ENCODE assay signal across 10 cellular contexts in genomic region chr10:72244573-72245038, GRCh38. TPM values are rescaled to one million over a fixed set of nuclear protein-coding genes. Genes with fewer than 3 reads are reported as not detected.
DNase-seq lines count a peak whose midpoint lies in the region; ATAC-seq and TF ChIP-seq lines count a peak whose summit lies in the region.
"Had no signal": no experiment of that assay in that cellular context is flagged by ENCODE, and none has a peak within 500 bp of the region (broad histone marks: within the 10 kb centered on the region; RNA-seq: fewer than 3 reads in every experiment).

No MANE protein-coding gene starts in this region.

- H3K9me3 Mint-ChIP-seq in Caco-2 (ENCODE audit: unreplicated experiment) (no peaks in the 10 kb centered on the region), T-cell (no peaks in the 10 kb centered on the region)

- no peaks in the 10 kb centered on the region for H4K20me1 ChIP-seq in fibroblast of lung (ENCODE audit: control insufficient read depth, extremely low read depth, insufficient read depth, low read length)

- no TSS peak for BruUV-seq in Caco-2 (replicated peaks; lab: Mats Ljungman, UMichigan)

- peak overlapping the region; percentile 76 for H3K27ac ChIP-seq in fibroblast of lung (ENCODE audit: insufficient read depth, low read length)
- H3K27ac ChIP-seq in gastrocnemius medialis = peak overlapping the region; percentile 94 to 99 (median 98)

- no peak for TF ChIP-seq POLR2A in gastrocnemius medialis (IDR thresholded peaks at IDR 0.05)

- no peaks in the 10 kb centered on the region for H3K79me2 ChIP-seq in fibroblast of lung (ENCODE audit: control insufficient read depth, insufficient read depth, low read length)

- H3K4me3 Mint-ChIP-seq in Caco-2 (ENCODE audit: unreplicated experiment) = no peak overlapping the region
- peak overlapping the region in 1 of 3 donors; percentile 50 for H3K4me3 Mint-ChIP-seq in T-cell

- H3K4me1 Mint-ChIP-seq in Caco-2 (ENCODE audit: low read depth, unreplicated experiment) (peaks cover 23% of the 10 kb centered on the region), T-cell (peaks cover 80 to 85% (median 81%) of the 10 kb centered on the region in 3 donors)

- DNase-seq in Caco-2 (no peak), T-cell (no peak), fibroblast of lung (ENCODE audit: low read depth in 2 of 2) (no peak), gastrocnemius medialis (no peak), NCI-H524 (lab: John Stamatoyannopoulos, UW) (no peak), BE2C (no peak)
- DNase-seq: activated gamma-delta T cell had no signal

- no peak overlapping the region for H3K9ac ChIP-seq in fibroblast of lung (ENCODE audit: insufficient read depth, low read length)

- H3K4me3 ChIP-seq in Caco-2 (ENCODE audit: low read depth, low read length) = no peak overlapping the region
- H3K4me3 ChIP-seq in fibroblast of lung (replicated peaks in 1 of 4; ENCODE audit: control extremely low read depth in 1 of 4, insufficient read depth in 1 of 4, low read depth in 3 of 4, low read length in 4 of 4) = no peak overlapping the region
- H3K4me3 ChIP-seq in gastrocnemius medialis = no peak overlapping the region
- no peak overlapping the region for H3K4me3 ChIP-seq in BE2C (ENCODE audit: low read depth, low read length)
- H3K4me3 ChIP-seq: HAP-1 had no signal

- no peak for TF ChIP-seq CTCF in Caco-2 (IDR thresholded peaks at IDR 0.05; ENCODE audit: insufficient read depth in 1 of 2, low read depth in 1 of 2, low read length in 1 of 2, severe bottlenecking in 1 of 2, unreplicated experiment in 1 of 2)
- no peak for TF ChIP-seq CTCF in fibroblast of lung (conservative IDR thresholded peaks at IDR 0.05 in 1 of 2, IDR thresholded peaks at IDR 0.05 in 1 of 2; ENCODE audit: low read depth in 1 of 2, low read length in 2 of 2)
- TF ChIP-seq CTCF in gastrocnemius medialis (IDR thresholded peaks at IDR 0.05 in 4 of 5, conservative IDR thresholded peaks at IDR 0.05 in 1 of 5) = no peak
- TF ChIP-seq CTCF in BE2C (IDR thresholded peaks at IDR 0.05; ENCODE audit: low read depth, low read length) = no peak

- peak overlapping the region; percentile 61 for H3K27ac Mint-ChIP-seq in Caco-2 (ENCODE audit: unreplicated experiment)
- peak overlapping the region; percentile 66 to 71 for H3K27ac Mint-ChIP-seq in T-cell

- CTCF ChIA-PET in Caco-2 (lab: Charles Lee) (interaction anchor here (0.6 to 1.5 kb wide), 2 partner anchors 119 to 196 kb away, joined by 3 read pairs; no protein-coding TSS in a partner anchor), T-cell (lab: Charles Lee) (no interaction called here)

- no peaks in the 10 kb centered on the region for H3K27me3 Mint-ChIP-seq in Caco-2 (ENCODE audit: insufficient read depth, unreplicated experiment)
- no peaks in the 10 kb centered on the region for H3K27me3 Mint-ChIP-seq in T-cell

- intact Hi-C loops in Caco-2 (cut with micrococcal nuclease; ENCODE audit: unreplicated experiment) (loop anchor here (1.0 to 2.0 kb wide), 3 partner anchors 16 to 84 kb away; no protein-coding TSS in a partner anchor), gastrocnemius medialis (cut with DNase I; ENCODE audit: low total_unique reads) (no loop called here)

- H3K36me3 ChIP-seq in Caco-2 (ENCODE audit: control insufficient read depth, insufficient read depth, low read length) (no peaks in the 10 kb centered on the region), fibroblast of lung (ENCODE audit: control insufficient read depth, insufficient read depth, low read length) (no peaks in the 10 kb centered on the region), gastrocnemius medialis (no peaks in the 10 kb centered on the region), BE2C (no peaks in the 10 kb centered on the region)
- H3K36me3 ChIP-seq: HAP-1 had no signal

- in situ Hi-C loops in gastrocnemius medialis (cut with MboI; ENCODE audit: low sequenced_read_pairs in 4 of 4) = loop anchor here in 1 of 4 donors (25.0 kb wide), 1 partner anchor 382 kb away; the partner anchor contains the start of gene PSAP

- no peaks in the 10 kb centered on the region for H3K9me3 ChIP-seq in Caco-2
- no peaks in the 10 kb centered on the region for H3K9me3 ChIP-seq in fibroblast of lung (ENCODE audit: control insufficient read depth, insufficient read depth, low read depth, low read length)
- no peaks in the 10 kb centered on the region for H3K9me3 ChIP-seq in gastrocnemius medialis
- no peaks in the 10 kb centered on the region for H3K9me3 ChIP-seq in BE2C
- H3K9me3 ChIP-seq: HAP-1 had no signal

- H3K4me1 ChIP-seq in Caco-2 = peaks cover 27% of the 10 kb centered on the region
- peaks cover 22% of the 10 kb centered on the region for H3K4me1 ChIP-seq in fibroblast of lung (ENCODE audit: control insufficient read depth, extremely low read depth, insufficient read depth, low read length)
- H3K4me1 ChIP-seq in gastrocnemius medialis = peaks cover 77 to 78% of the 10 kb centered on the region in 2 donors
- peaks cover 21% of the 10 kb centered on the region for H3K4me1 ChIP-seq in BE2C

- no peaks in the 10 kb centered on the region for H3K27me3 ChIP-seq in Caco-2 (replicated peaks; ENCODE audit: control insufficient read depth, insufficient read depth, low read length)
- no peaks in the 10 kb centered on the region for H3K27me3 ChIP-seq in fibroblast of lung (ENCODE audit: control insufficient read depth, insufficient read depth, low read length)
- no peaks in the 10 kb centered on the region for H3K27me3 ChIP-seq in gastrocnemius medialis
- no peaks in the 10 kb centered on the region for H3K27me3 ChIP-seq in BE2C

- H3K36me3 Mint-ChIP-seq in Caco-2 (ENCODE audit: insufficient read depth, unreplicated experiment) (peaks cover 9% of the 10 kb centered on the region), T-cell (no peaks in the 10 kb centered on the region)

- POLR2A ChIA-PET in Caco-2 (lab: Charles Lee) (interaction anchor here (0.6 to 1.6 kb wide), 3 partner anchors 11 to 851 kb away, joined by 4 to 14 read pairs (median 4); no protein-coding TSS in a partner anchor), T-cell (lab: Charles Lee) (no interaction called here)

- H3K4me2 ChIP-seq in fibroblast of lung (ENCODE audit: extremely low read depth, insufficient read depth, low read length) = peak overlapping the region; percentile 30

- H2AFZ ChIP-seq in fibroblast of lung (ENCODE audit: low read length) = no peak overlapping the region

- ATAC-seq in T-cell (replicated peaks in 1 of 4) = no peak
- ATAC-seq in gastrocnemius medialis = no peak
- ATAC-seq in HG03439 (IDR thresholded peaks at IDR 0.05; ENCODE audit: unreplicated experiment) = no peak
- no peak for ATAC-seq in HG02642 (IDR thresholded peaks at IDR 0.05; ENCODE audit: poor library complexity, unreplicated experiment)

RNA-seq across cellular contexts. Expression of gene ASCC1, which starts 28.5 kb away (rescaled TPM):
- total RNA-seq in Caco-2 (2022) (60.1 and 73.7 TPM in 2 replicates), T-cell (10 to 100 TPM; 15.7 to 24.1 (median 21.7) TPM), fibroblast of lung (35.2 and 42.1 TPM in 2 replicates), gastrocnemius medialis (10 to 100 TPM; 26.1 to 31.1 (median 29.6) TPM)
- 36.1 and 40.2 TPM in 2 replicates for polyA plus RNA-seq in fibroblast of lung
- 26.2 and 26.4 TPM in 2 replicates for polyA plus RNA-seq in fibroblast of lung (2012)
- polyA minus RNA-seq in fibroblast of lung (ENCODE audit: low replicate concordance) = 6.5 and 16.8 TPM in 2 replicates
- 22.0 TPM for polyA plus RNA-seq in BE2C (2012; ENCODE audit: insufficient read depth, insufficient read length, low read depth)

RNA-seq across cellular contexts. Expression of gene ANAPC16, which starts 28.8 kb away (rescaled TPM):
- total RNA-seq in Caco-2 (2022) (134 and 144 TPM in 2 replicates), T-cell (100 to 1,000 TPM in 3 of 5 donors, 10 to 100 TPM in 2; 97.9 to 119 (median 106) TPM), fibroblast of lung (47.2 and 54.2 TPM in 2 replicates), gastrocnemius medialis (100 to 1,000 TPM in 2 of 4 donors, 10 to 100 TPM in 2; 70.9 to 168 (median 105) TPM)
- polyA plus RNA-seq in fibroblast of lung = 46.0 and 73.6 TPM in 2 replicates
- 33.9 and 52.9 TPM in 2 replicates for polyA plus RNA-seq in fibroblast of lung (2012)
- 6.3 and 11.0 TPM in 2 replicates for polyA minus RNA-seq in fibroblast of lung (ENCODE audit: low replicate concordance)
- polyA plus RNA-seq in BE2C (2012; ENCODE audit: insufficient read depth, insufficient read length, low read depth) = 95.9 TPM

RNA-seq across cellular contexts. Expression of gene DDIT4, which starts 29.1 kb away (rescaled TPM):
- total RNA-seq in Caco-2 (2022) (152 and 155 TPM in 2 replicates), T-cell (100 to 1,000 TPM in 2 of 5 donors, 10 to 100 TPM in 3; 39.9 to 326 (median 52.1) TPM), fibroblast of lung (662 and 712 TPM in 2 replicates), gastrocnemius medialis (100 to 1,000 TPM; 296 to 667 (median 319) TPM)
- polyA plus RNA-seq in fibroblast of lung = 26.3 and 51.3 TPM in 2 replicates
- 41.9 and 71.5 TPM in 2 replicates for polyA plus RNA-seq in fibroblast of lung (2012)
- 16.6 and 31.2 TPM in 2 replicates for polyA minus RNA-seq in fibroblast of lung (ENCODE audit: low replicate concordance)
- 468 TPM for polyA plus RNA-seq in BE2C (2012; ENCODE audit: insufficient read depth, insufficient read length, low read depth)
